Comparison of ENCODE assay signal across 20 cellular contexts in the genomic region with DNA sequence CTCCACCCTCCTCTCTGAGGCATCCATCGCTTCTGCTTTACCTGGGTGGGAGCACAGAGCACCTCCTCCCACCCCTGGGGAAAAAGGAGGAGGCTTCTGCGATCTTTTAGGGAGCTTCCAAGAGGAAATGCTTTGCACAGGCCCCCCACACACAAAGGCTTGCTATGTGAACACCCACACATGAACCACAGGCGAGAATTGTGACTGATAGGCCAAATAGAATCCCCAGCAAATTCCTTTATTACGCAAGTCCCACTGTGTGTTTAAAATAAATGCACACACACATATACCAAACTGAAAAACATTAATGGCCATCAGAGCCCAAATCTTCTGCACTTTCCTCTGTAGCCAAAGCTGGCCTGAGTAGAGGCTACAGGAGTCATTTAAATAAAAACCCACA. TPM values are rescaled to one million over a fixed set of nuclear protein-coding genes. Genes with fewer than 3 reads are reported as not detected.
DNase-seq lines count a peak whose midpoint lies in the region; ATAC-seq and TF ChIP-seq lines count a peak whose summit lies in the region.
"Had no signal": no experiment of that assay in that cellular context is flagged by ENCODE, and none has a peak within 500 bp of the region (broad histone marks: within the 10 kb centered on the region; RNA-seq: fewer than 3 reads in every experiment).

No MANE protein-coding gene starts in this region.

- no peaks in the 10 kb centered on the region for H3K9me2 ChIP-seq in GM23248 (ENCODE audit: insufficient read depth)

- in situ Hi-C loops in GM23248 (cut with MboI) = no loop called here

- H3K9ac ChIP-seq in GM23248 = no peak overlapping the region
- H3K9ac ChIP-seq: KMS-11 had no signal

- intact Hi-C loops in heart right ventricle (cut with DNase I) = no loop called here

- no peak overlapping the region for H2AFZ ChIP-seq in GM23248

- TF ChIP-seq CTCF in fibroblast of mammary gland (conservative IDR thresholded peaks at IDR 0.05; ENCODE audit: control insufficient read depth, insufficient read depth, low read depth, low read length) = no peak
- TF ChIP-seq CTCF in heart right ventricle (IDR thresholded peaks at IDR 0.05) = no peak

- no peaks in the 10 kb centered on the region for H3K9me3 ChIP-seq in GM23248 (ENCODE audit: low read depth)
- H3K9me3 ChIP-seq in heart right ventricle = no peaks in the 10 kb centered on the region
- H3K9me3 ChIP-seq: Caco-2 had no signal

- H3K27ac ChIP-seq in GM23248 (no peak overlapping the region), heart right ventricle (no peak overlapping the region)
- H3K27ac ChIP-seq: KMS-11 had no signal

- H3K79me2 ChIP-seq in GM23248 (ENCODE audit: insufficient read depth) = no peaks in the 10 kb centered on the region

- H3K36me3 ChIP-seq in GM23248 (ENCODE audit: low read depth) (no peaks in the 10 kb centered on the region), heart right ventricle (no peaks in the 10 kb centered on the region)

- DNase-seq in GM23248 (peak; percentile 21), NCI-H226 (peak; percentile 10), fibroblast of mammary gland (ENCODE audit: low read depth) (peak; percentile 37), skeletal muscle cell (ENCODE audit: low read depth) (peak; percentile 37), heart right ventricle (no peak), HT-29 (ENCODE audit: low spot score) (no peak)
- no peak for DNase-seq in NK-92 treated with Interleukin-12 subunit alpha and Interleukin-12 subunit beta, amount 100 ng/mL, for 24 hours (lab: John Stamatoyannopoulos, UW)
- DNase-seq: ACHN; Caco-2; CD4-positive, CD25-positive, alpha-beta regulatory T cell; GF-D8; GOT3; NCI-H1694; NCI-H2081 treated with DMSO at 0.1 percent for 48 hours; NCI-H510A; NCI-H748 treated with DMSO at 0.1 percent for 48 hours; Right ventricle myocardium superior had no signal

- H3K4me1 ChIP-seq in GM23248 (ENCODE audit: insufficient read depth) (no peaks in the 10 kb centered on the region), heart right ventricle (no peaks in the 10 kb centered on the region)
- H3K4me1 ChIP-seq: Caco-2 had no signal

- ATAC-seq in heart right ventricle = no peak
- ATAC-seq in HG03108 (IDR thresholded peaks at IDR 0.05; ENCODE audit: unreplicated experiment) = no peak
- ATAC-seq: HCT116 had no signal

- H3K27me3 ChIP-seq in GM23248 (replicated peaks; ENCODE audit: insufficient read depth) (peaks cover 33% of the 10 kb centered on the region), heart right ventricle (peaks cover 0 to 9% (median 0%) of the 10 kb centered on the region in 7 donors)

- 73 to 78% methylated on average over 4 of the region's 4 CpGs for WGBS in GM23248 (ENCODE audit: low coverage in 1 of 2, low lambda C conversion rate in 2 of 2, missing lambda C conversion rate in 2 of 2), 2 experiments
- WGBS in heart right ventricle, 2 donors = 77 to 84% methylated on average over 4 of the region's 4 CpGs

- no peaks in the 10 kb centered on the region for H4K20me1 ChIP-seq in GM23248 (ENCODE audit: insufficient read depth)

- no peak overlapping the region for H3K4me2 ChIP-seq in GM23248 (ENCODE audit: unreplicated experiment)
- H3K4me2 ChIP-seq: KMS-11 had no signal

- H3K4me3 ChIP-seq in GM23248 (no peak overlapping the region), fibroblast of mammary gland (ENCODE audit: control insufficient read depth, low read depth, low read length) (no peak overlapping the region), skeletal muscle cell (ENCODE audit: low read depth, low read length) (no peak overlapping the region), heart right ventricle (no peak overlapping the region)

- H3F3A ChIP-seq in GM23248 (ENCODE audit: insufficient read depth) = no peaks in the 10 kb centered on the region

RNA-seq across cellular contexts. Expression of a gene that starts 50.6 kb away (rescaled TPM):
- 35.5 and 35.9 TPM in 2 replicates for total RNA-seq in GM23248 (2014; rRNA removed; shearing (Covaris generic))
- polyA plus RNA-seq in GM23248 (2016; fragmentation: Nextera tagmentation; extraction: Ambion mirVana) (46.7 and 46.8 TPM in 2 replicates), heart right ventricle (10 to 100 TPM; 28.4 to 42.8 TPM)
- total RNA-seq in heart right ventricle = 10 to 100 TPM; 31.1 to 65.4 (median 50.5) TPM
- 108 and 118 TPM in 2 replicates for total RNA-seq in HT-29 (2014; rRNA removed; shearing (Covaris generic))

Comparison
In these comparisons a context has a peak if more than half of its experiments do, and no peak if none do; other contexts are left out.
1. DNase-seq: peak in GM23248 (single experiment), NCI-H226 (single experiment), fibroblast of mammary gland (single experiment) and skeletal muscle cell (single experiment); none in heart right ventricle (0 of 2), NK-92 treated with Interleukin-12 subunit alpha and Interleukin-12 subunit beta, amount 100 ng/mL, for 24 hours (single experiment) and HT-29 (single experiment).